29 cellular contexts compared by ENCODE assay signal in the genomic region with DNA sequence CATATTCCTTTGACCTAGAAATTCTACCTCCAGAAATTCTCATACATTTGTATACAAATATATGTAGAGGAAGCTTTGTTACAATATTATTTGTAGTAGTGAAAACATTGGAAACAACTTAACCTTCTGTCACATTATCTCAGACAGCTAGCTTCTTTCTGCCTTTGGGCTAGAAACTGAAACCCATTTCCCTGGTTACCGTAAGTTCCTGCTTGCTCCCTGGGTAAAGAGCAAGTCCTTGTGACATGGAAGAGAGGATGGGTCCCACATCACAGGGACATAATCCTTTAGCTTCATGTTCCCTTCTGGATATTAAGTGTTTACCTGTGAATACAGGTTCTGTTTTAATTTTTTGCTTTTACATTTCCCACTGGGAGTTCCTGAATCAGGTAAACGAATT.
"Had no signal": no experiment of that assay in that cellular context is flagged by ENCODE, and none has a peak within 500 bp of the region (broad histone marks: within the 10 kb centered on the region; RNA-seq: fewer than 3 reads in every experiment).

No MANE protein-coding gene starts in this region.

- H3K9me3 ChIP-seq: ascending aorta, gastrocnemius medialis, left lung, mucosa of descending colon, ovary, psoas muscle, suprapubic skin, transverse colon, uterus had no signal

- H3K27me3 ChIP-seq: ascending aorta, gastrocnemius medialis, left lung, ovary, suprapubic skin, transverse colon, uterus had no signal

- H3K9me3 Mint-ChIP-seq: activated T-cell treated with anti-CD3 and anti-CD28 coated beads, Interleukin-2, amount 50 U/mL, for 72 hours; dendritic cell treated with granulocyte-macrophage colony-stimulating factor and Interleukin-4, amounts not matched to agents 40 ng/mL and 50 ng/mL, for 4 days; naive thymus-derived CD8-positive, alpha-beta T cell; stimulated activated naive CD8-positive, alpha-beta T cell treated with anti-CD3 and anti-CD28 coated beads, Interleukin-15, amount 100 ng/mL, for 72 hours had no signal

- DNase-seq: activated CD4-positive, alpha-beta T cell treated with anti-CD3 and anti-CD28 coated beads, Interleukin-2, amount 50 U/mL, for 1 hour; activated CD4-positive, CD25-positive, alpha-beta regulatory T cell treated with anti-CD3 and anti-CD28 coated beads, Interleukin-2, amount 50 U/mL, for 72 hours; activated CD8-positive, alpha-beta memory T cell treated with anti-CD3 and anti-CD28 coated beads for 24 hours; activated CD8-positive, alpha-beta memory T cell treated with anti-CD3 and anti-CD28 coated beads, Interleukin-2, amount 50 U/mL, for 48 hours; activated effector memory CD4-positive, alpha-beta T cell treated with anti-CD3 and anti-CD28 coated beads, Interleukin-2, amount 50 U/mL, for 16 hours; activated naive CD4-positive, alpha-beta T cell treated with anti-CD3 and anti-CD28 coated beads, Interleukin-2, amount 50 U/mL, for 16 hours; activated T-cell treated with anti-CD3 and anti-CD28 coated beads, Interleukin-2, amount 50 U/mL, for 72 hours; effector CD8-positive, alpha-beta T cell; gastrocnemius medialis; head of caudate nucleus; kidney; left lung; mucosa of descending colon; naive thymus-derived CD8-positive, alpha-beta T cell; ovary; psoas muscle; right cardiac atrium; stimulated activated CD4-positive, alpha-beta T cell treated with anti-CD3 and anti-CD28 coated beads, Interleukin-15, amount 100 ng/mL, for 24 hours; stimulated activated CD4-positive, alpha-beta T cell treated with anti-CD3 and anti-CD28 coated beads, Interleukin-2, amount 100 ng/mL, for 48 hours; stimulated activated naive CD8-positive, alpha-beta T cell treated with anti-CD3 and anti-CD28 coated beads, Interleukin-15, amount 100 ng/mL, for 72 hours; transverse colon; uterus had no signal

- H3K4me1 Mint-ChIP-seq: stimulated activated naive CD8-positive, alpha-beta T cell treated with anti-CD3 and anti-CD28 coated beads, Interleukin-15, amount 100 ng/mL, for 72 hours had no signal

- H3K27ac ChIP-seq: ascending aorta, gastrocnemius medialis, left lung, ovary, psoas muscle, skin epidermis, suprapubic skin, transverse colon, uterus, VCaP had no signal

- FAIRE-seq: bronchial epithelial cell, kidney had no signal

- H3K4me1 ChIP-seq: ascending aorta, gastrocnemius medialis, left lung, psoas muscle, suprapubic skin, uterus had no signal

- H3K27ac Mint-ChIP-seq: activated T-cell treated with anti-CD3 and anti-CD28 coated beads, Interleukin-2, amount 50 U/mL, for 72 hours; dendritic cell treated with granulocyte-macrophage colony-stimulating factor and Interleukin-4, amounts not matched to agents 40 ng/mL and 50 ng/mL, for 4 days; naive thymus-derived CD8-positive, alpha-beta T cell had no signal

- H3K27me3 Mint-ChIP-seq: dendritic cell treated with granulocyte-macrophage colony-stimulating factor and Interleukin-4, amounts not matched to agents 40 ng/mL and 50 ng/mL, for 4 days; naive thymus-derived CD8-positive, alpha-beta T cell; stimulated activated naive CD8-positive, alpha-beta T cell treated with anti-CD3 and anti-CD28 coated beads, Interleukin-15, amount 100 ng/mL, for 72 hours had no signal

- H3K4me3 ChIP-seq: ascending aorta, gastrocnemius medialis, left lung, mucosa of descending colon, ovary, psoas muscle, skin epidermis, suprapubic skin, transverse colon, uterus had no signal

- ATAC-seq: activated T-cell treated with anti-CD3 and anti-CD28 coated beads, Interleukin-2, amount 50 U/mL, for 72 hours; esophagus mucosa; gastrocnemius medialis; left lung; mucosa of descending colon; naive thymus-derived CD8-positive, alpha-beta T cell; psoas muscle; right cardiac atrium; stimulated activated naive CD8-positive, alpha-beta T cell treated with anti-CD3 and anti-CD28 coated beads, Interleukin-15, amount 100 ng/mL, for 72 hours had no signal

- H3K4me3 Mint-ChIP-seq: activated T-cell treated with anti-CD3 and anti-CD28 coated beads, Interleukin-2, amount 50 U/mL, for 72 hours; dendritic cell treated with granulocyte-macrophage colony-stimulating factor and Interleukin-4, amounts not matched to agents 40 ng/mL and 50 ng/mL, for 4 days; naive thymus-derived CD8-positive, alpha-beta T cell; stimulated activated naive CD8-positive, alpha-beta T cell treated with anti-CD3 and anti-CD28 coated beads, Interleukin-15, amount 100 ng/mL, for 72 hours had no signal

- H3K36me3 ChIP-seq: ascending aorta, gastrocnemius medialis, left lung, ovary, suprapubic skin, transverse colon, uterus had no signal
